In genomic region chr2:130798472-130799221, GRCh38 we compare ENCODE assay signal across 9 cellular contexts. TPM values are rescaled to one million over a fixed set of nuclear protein-coding genes. Genes with fewer than 3 reads are reported as not detected.
A peak's percentile ranks its signal among the peaks of the same experiment; 100 is the strongest.
DNase-seq lines count a peak whose midpoint lies in the region; ATAC-seq and TF ChIP-seq lines count a peak whose summit lies in the region.
"Had no signal": no experiment of that assay in that cellular context is flagged by ENCODE, and none has a peak within 500 bp of the region (broad histone marks: within the 10 kb centered on the region; RNA-seq: fewer than 3 reads in every experiment).

No MANE protein-coding gene starts in this region.

- no peak overlapping the region for H3K27ac Mint-ChIP-seq in central memory CD8-positive, alpha-beta T cell (ENCODE audit: low read depth)

- no peaks in the 10 kb centered on the region for H3K27me3 Mint-ChIP-seq in central memory CD8-positive, alpha-beta T cell

- peaks cover 2% of the 10 kb centered on the region for H3K36me3 Mint-ChIP-seq in central memory CD8-positive, alpha-beta T cell (ENCODE audit: insufficient read depth)

- ATAC-seq in central memory CD8-positive, alpha-beta T cell (replicated peaks; ENCODE audit: extremely low read depth, poor library complexity, severe bottlenecking) = no peak
- ATAC-seq in lung (ENCODE audit: insufficient read depth, low FRiP score) = no peak
- ATAC-seq in upper lobe of left lung (ENCODE audit: low FRiP score in 2 of 2) = no peak
- ATAC-seq in HG02870 (IDR thresholded peaks at IDR 0.05; ENCODE audit: unreplicated experiment) = no peak

- TF ChIP-seq POLR2A in upper lobe of left lung (IDR thresholded peaks at IDR 0.05) = no peak

- no peak overlapping the region for H3K27ac ChIP-seq in lung (ENCODE audit: low read depth in 1 of 2, low read length in 1 of 2)
- H3K27ac ChIP-seq in upper lobe of left lung = peak overlapping the region in 3 of 4 donors; percentile 86 to 90 (median 89)

- no peaks in the 10 kb centered on the region for H3K9me3 Mint-ChIP-seq in central memory CD8-positive, alpha-beta T cell

- no peak for TF ChIP-seq CTCF in lung (IDR thresholded peaks at IDR 0.05; ENCODE audit: control extremely low read depth, extremely low read depth)
- no peak for TF ChIP-seq CTCF in upper lobe of left lung (IDR thresholded peaks at IDR 0.05)

- peak; percentile 64 for DNase-seq in ELF-1 (ENCODE audit: low read depth, low spot score)
- peak; percentile 91 for DNase-seq in NCI-H2227 (lab: John Stamatoyannopoulos, UW; ENCODE audit: unreplicated experiment)
- no peak for DNase-seq in central memory CD8-positive, alpha-beta T cell (ENCODE audit: low spot score in 2 of 2)
- peak; percentile 38 for DNase-seq in lung (ENCODE audit: low spot score)
- peak in 1 of 2 donors; percentile 69 for DNase-seq in upper lobe of left lung
- DNase-seq in germinal center (ENCODE audit: low spot score) = no peak
- no peak for DNase-seq in EL

- peak overlapping the region; percentile 67 for H3K4me3 Mint-ChIP-seq in central memory CD8-positive, alpha-beta T cell

- H3K4me1 Mint-ChIP-seq in central memory CD8-positive, alpha-beta T cell = peaks cover 4% of the 10 kb centered on the region

- WGBS in lung, 2 donors = 21 to 22% methylated on average over 30 of the region's 30 CpGs
- 23 to 24% methylated on average over 12 to 30 of the region's 30 CpGs for WGBS in upper lobe of left lung, 2 donors

- TF ChIP-seq EP300 in upper lobe of left lung (IDR thresholded peaks at IDR 0.05) = no peak

- no peaks in the 10 kb centered on the region for H3K27me3 ChIP-seq in lung (ENCODE audit: control insufficient read depth, insufficient read depth)
- H3K27me3 ChIP-seq in upper lobe of left lung = peaks cover 0 to 7% (median 0%) of the 10 kb centered on the region in 4 donors

- H3K36me3 ChIP-seq in lung (ENCODE audit: control insufficient read depth in 2 of 2, insufficient read depth in 2 of 2, low read length in 2 of 2) (no peaks in the 10 kb centered on the region), upper lobe of left lung (no peaks in the 10 kb centered on the region)

- H3K9me3 ChIP-seq in lung (ENCODE audit: control insufficient read depth in 2 of 2, insufficient read depth in 1 of 2, low read length in 1 of 2) = peaks cover 0 to 1% of the 10 kb centered on the region in 2 donors
- H3K9me3 ChIP-seq in upper lobe of left lung = no peaks in the 10 kb centered on the region

- H3K4me3 ChIP-seq in lung (peak overlapping the region; percentile 58), upper lobe of left lung (peak overlapping the region; percentile 38 to 81 (median 73))

- peaks cover 0 to 6% of the 10 kb centered on the region in 2 donors for H3K4me1 ChIP-seq in lung (ENCODE audit: control insufficient read depth in 2 of 2, insufficient read depth in 2 of 2, low read length in 2 of 2)
- H3K4me1 ChIP-seq in upper lobe of left lung = peaks cover 8 to 17% (median 13%) of the 10 kb centered on the region in 4 donors

RNA-seq across cellular contexts. Expression of gene ARHGEF4, which starts 38.1 kb away (rescaled TPM):
- total RNA-seq in lung (10 to 100 TPM in 1 of 2 donors, 1 to 10 TPM in 1; 8.1 to 15.9 TPM), upper lobe of left lung (100 to 1,000 TPM in 1 of 6 donors, 10 to 100 TPM in 5; 10.1 to 101 (median 22.5) TPM)
- 1 to 10 TPM; 1.8 to 5.8 TPM for polyA plus RNA-seq in lung

RNA-seq across cellular contexts. Expression of gene AMER3, which starts 43.3 kb away (rescaled TPM):
- total RNA-seq in lung = under 1 TPM; 0.09 to 0.74 TPM
- not detected for polyA plus RNA-seq in lung
- total RNA-seq in upper lobe of left lung = not detected
- total RNA-seq: SK-MEL-5 had no signal

Comparison
In these comparisons a context has a peak if more than half of its experiments do, and no peak if none do; other contexts are left out.
1. DNase-seq: peak in ELF-1 (single experiment), NCI-H2227 (single experiment) and lung (single experiment); none in central memory CD8-positive, alpha-beta T cell (0 of 2), germinal center (single experiment) and EL (single experiment).
2. H3K27ac ChIP-seq: peak in upper lobe of left lung (3 of 4); none in lung (0 of 2).